In the genomic region with DNA sequence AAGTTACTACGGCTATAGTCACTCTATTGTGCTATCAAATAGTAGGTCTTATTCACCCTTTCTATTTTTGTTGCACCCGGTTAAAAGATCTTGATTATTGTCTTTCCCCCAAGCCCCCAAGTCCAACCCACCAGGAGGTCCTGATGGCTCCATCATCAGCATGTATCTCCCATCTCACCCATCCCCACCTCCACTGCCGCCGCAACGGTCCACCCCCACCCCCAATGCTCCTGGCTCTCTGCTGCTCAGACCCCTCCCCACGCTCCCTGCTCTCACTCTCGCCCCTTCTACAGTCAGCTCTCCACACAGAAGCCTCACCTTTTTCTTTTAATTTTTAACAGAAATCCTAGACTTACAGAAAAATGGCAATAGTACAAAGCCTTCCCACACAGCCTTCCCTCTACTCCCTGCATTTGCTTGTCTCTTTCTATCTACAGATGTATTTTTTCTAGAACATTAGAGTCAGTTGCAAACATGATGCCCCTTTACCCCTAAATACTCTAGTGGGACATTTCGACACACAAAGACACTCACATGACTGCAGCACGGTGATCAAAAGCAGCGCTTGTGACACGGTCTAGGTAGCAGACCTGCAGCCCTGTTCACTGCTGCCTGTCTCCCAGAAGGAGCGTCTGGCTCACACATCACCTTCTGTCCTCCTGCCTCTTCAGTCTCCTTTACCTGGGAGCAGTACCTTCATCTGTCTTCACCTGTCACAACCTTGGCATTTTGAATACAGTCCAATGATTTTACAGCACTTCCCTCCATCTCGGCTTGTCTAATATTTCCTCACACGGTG, we compare ENCODE assay signal across 1 cellular context.
TF ChIP-seq lines count a peak whose summit lies in the region.

No MANE protein-coding gene starts in this region.

TF ChIP-seq in H1, 55 proteins besides CTCF, POLR2A, EP300 and RAD21:
- TF ChIP-seq BRCA1 (IDR thresholded peaks at IDR 0.05; ENCODE audit: low read depth, low read length), result no peak
- no peak for TF ChIP-seq ATF3 (IDR thresholded peaks at IDR 0.05; ENCODE audit: insufficient read depth, low read depth, low read length)
- TF ChIP-seq HDAC6 (IDR thresholded peaks at IDR 0.05; ENCODE audit: low read depth, low read length), result no peak
- TF ChIP-seq BCL11A (IDR thresholded peaks at IDR 0.05; ENCODE audit: low read depth in 2 of 2, low read length in 2 of 2), result no peak
- TF ChIP-seq TEAD4 (IDR thresholded peaks at IDR 0.05; ENCODE audit: low read depth, low read length), result no peak
